ENCODE assay signal across 8 cellular contexts in the genomic region with DNA sequence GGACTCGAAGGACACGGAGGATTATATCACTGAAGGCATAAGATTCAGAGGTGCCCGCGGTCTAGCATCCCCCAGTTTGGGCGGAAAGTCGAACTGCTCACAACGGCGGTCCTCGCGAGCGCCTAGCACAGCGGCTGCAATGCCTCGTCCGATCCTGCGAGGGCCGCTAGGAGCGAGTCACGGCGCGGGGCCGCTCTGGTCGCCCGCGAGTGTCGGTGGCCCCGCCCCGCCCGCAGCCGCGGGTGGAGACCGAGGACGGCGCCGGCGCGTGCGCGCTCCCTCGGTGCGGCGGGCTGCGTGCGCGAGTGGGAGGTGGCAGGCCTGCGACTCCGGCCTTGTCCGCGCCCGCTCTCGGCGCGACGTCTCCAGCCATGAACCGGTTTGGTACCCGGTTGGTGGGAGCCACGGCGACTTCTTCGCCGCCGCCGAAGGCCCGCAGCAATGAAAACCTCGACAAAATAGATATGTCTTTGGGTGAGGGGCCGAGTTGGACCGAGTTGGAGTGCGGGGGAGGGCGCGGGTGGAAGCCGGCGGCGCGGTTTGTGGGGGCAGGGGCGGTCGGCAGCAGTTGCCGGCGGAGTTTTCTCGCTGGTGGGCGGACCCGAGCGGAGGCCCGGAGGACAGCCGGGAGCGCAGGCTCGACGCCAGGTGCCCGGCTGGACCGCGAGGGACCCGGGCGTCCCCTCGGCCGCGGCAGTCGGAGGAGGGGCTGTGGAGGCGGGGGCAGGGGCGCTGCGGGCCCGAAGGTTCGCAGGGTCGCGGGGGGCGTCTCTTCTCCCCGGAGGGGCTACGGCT. TPM values are rescaled to one million over a fixed set of nuclear protein-coding genes. Genes with fewer than 3 reads are reported as not detected.
DNase-seq lines count a peak whose midpoint lies in the region; ATAC-seq lines count a peak whose summit lies in the region.

A gene with protein sequence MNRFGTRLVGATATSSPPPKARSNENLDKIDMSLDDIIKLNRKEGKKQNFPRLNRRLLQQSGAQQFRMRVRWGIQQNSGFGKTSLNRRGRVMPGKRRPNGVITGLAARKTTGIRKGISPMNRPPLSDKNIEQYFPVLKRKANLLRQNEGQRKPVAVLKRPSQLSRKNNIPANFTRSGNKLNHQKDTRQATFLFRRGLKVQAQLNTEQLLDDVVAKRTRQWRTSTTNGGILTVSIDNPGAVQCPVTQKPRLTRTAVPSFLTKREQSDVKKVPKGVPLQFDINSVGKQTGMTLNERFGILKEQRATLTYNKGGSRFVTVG (plus strand): TSS at position 283 of the 795 bp plus-strand sequence. CDS start 89 bp downstream, at position 372.

- DNase-seq in AML-193 (lab: John Stamatoyannopoulos, UW) (peak; percentile 85 to 91), NCI-H510A (lab: John Stamatoyannopoulos, UW) (peak; percentile 78), cerebellum (ENCODE audit: low spot score) (peak; percentile 94), kidney glomerular epithelial cell (lab: John Stamatoyannopoulos, UW) (peak; percentile 46)
- DNase-seq in activated CD4-positive, alpha-beta T cell treated with anti-CD3 and anti-CD28 coated beads for 1 hour: peak; percentile 83
- DNase-seq in stimulated activated CD4-positive, alpha-beta T cell treated with anti-CD3 and anti-CD28 coated beads, Interleukin-15, amount 100 ng/mL, for 48 hours (ENCODE audit: low read depth in 2 of 2): peak; percentile 67 to 79

- ATAC-seq in GM19043 (IDR thresholded peaks at IDR 0.05; ENCODE audit: low read depth, unreplicated experiment) (peak; percentile 77), HG03354 (IDR thresholded peaks at IDR 0.05; ENCODE audit: poor library complexity, severe bottlenecking, unreplicated experiment) (peak; percentile 82)

RNA-seq across cellular contexts. Expression of the gene that starts here (rescaled TPM):
- total RNA-seq in cerebellum: 44.1 TPM

Comparison
In these comparisons a context has a peak if more than half of its experiments do, and no peak if none do; other contexts are left out.
1. Peak in every context shown above with its lines: DNase-seq and ATAC-seq.